ENCODE assay signal across 3 cellular contexts in genomic region chr11:46275964-46276641, GRCh38.
TF ChIP-seq lines count a peak whose summit lies in the region.

No MANE protein-coding gene starts in this region.

TF ChIP-seq in A549, 52 proteins besides CTCF, POLR2A, EP300 and RAD21:
- TF ChIP-seq, protein P1, sequence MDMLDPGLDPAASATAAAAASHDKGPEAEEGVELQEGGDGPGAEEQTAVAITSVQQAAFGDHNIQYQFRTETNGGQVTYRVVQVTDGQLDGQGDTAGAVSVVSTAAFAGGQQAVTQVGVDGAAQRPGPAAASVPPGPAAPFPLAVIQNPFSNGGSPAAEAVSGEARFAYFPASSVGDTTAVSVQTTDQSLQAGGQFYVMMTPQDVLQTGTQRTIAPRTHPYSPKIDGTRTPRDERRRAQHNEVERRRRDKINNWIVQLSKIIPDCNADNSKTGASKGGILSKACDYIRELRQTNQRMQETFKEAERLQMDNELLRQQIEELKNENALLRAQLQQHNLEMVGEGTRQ (IDR thresholded peaks at IDR 0.05) = peak; percentile 71
- no peak for TF ChIP-seq KDM1A (IDR thresholded peaks at IDR 0.05; ENCODE audit: low read depth)
TF ChIP-seq in A549: peak in this region for 1.

TF ChIP-seq in IMR-90, 13 proteins besides CTCF, POLR2A, EP300 and RAD21:
- TF ChIP-seq SMC3 (IDR thresholded peaks at IDR 0.05; ENCODE audit: low read depth, low read length) = no peak
- no peak for TF ChIP-seq MAFK (IDR thresholded peaks at IDR 0.05; ENCODE audit: low read depth, low read length)
- TF ChIP-seq, protein P1 (IDR thresholded peaks at IDR 0.05; ENCODE audit: low read depth, low read length) = no peak; the same call in 1 of the 2 replicates
- no peak for TF ChIP-seq RCOR1 (IDR thresholded peaks at IDR 0.05; ENCODE audit: insufficient replicate concordance, low read length)
- TF ChIP-seq MAZ (IDR thresholded peaks at IDR 0.05; ENCODE audit: borderline replicate concordance, low read depth, low read length) = no peak

TF ChIP-seq in K562, 482 proteins besides CTCF, POLR2A, EP300 and RAD21:
- TF ChIP-seq TFE3 (CRISPR knock-in tag; IDR thresholded peaks at IDR 0.05) (peak; percentile 81), SIN3A (IDR thresholded peaks at IDR 0.05; ENCODE audit: borderline replicate concordance in 2 of 2, control insufficient read depth in 1 of 2, low read depth in 2 of 2, low read length in 2 of 2) (no peak), GATA2 (CRISPR knock-in tag; IDR thresholded peaks at IDR 0.05) (peak; percentile 19; the same call in 1 of the 2 replicates), SNRNP70 (optimal IDR thresholded peaks at IDR 0.05; ENCODE audit: low read depth, low read length) (no peak), NRF1 (conservative IDR thresholded peaks at IDR 0.05 in 1 of 2, IDR thresholded peaks at IDR 0.05 in 1 of 2) (peak in 1 of 2 experiments; percentile 34; a peak in 1 of 4 replicates), RAD51 (IDR thresholded peaks at IDR 0.05; ENCODE audit: borderline replicate concordance, low read depth) (peak; percentile 63; the same call in 1 of the 2 replicates)
- TF ChIP-seq, protein P1 (CRISPR knock-in tag; IDR thresholded peaks at IDR 0.05) = peak; percentile 47; the same call in 1 of the 2 replicates
